Comparison of ENCODE assay signal across 1 cellular context in the genomic region with DNA sequence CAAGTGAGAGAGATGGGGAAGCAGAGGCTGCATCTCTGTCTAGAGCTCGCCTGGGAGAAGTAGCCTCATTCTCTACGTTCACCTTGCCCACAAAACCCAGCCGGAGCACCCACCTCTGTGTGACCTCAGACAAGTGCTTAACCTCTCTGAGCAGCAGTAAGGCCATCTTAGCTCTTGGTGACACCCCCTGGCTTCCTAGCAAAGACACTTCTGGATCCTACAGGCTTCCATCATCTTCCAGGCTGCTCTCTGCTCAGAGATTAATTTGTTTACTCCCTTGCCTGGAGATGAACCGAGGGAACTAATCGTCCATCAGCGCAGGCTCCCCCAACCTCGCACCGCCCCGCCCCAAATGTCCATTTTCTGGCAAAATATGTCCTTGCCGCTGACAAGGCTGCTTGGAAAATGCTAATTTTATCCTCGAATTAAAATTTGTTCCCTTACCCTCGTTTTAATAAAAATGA.
TF ChIP-seq lines count a peak whose summit lies in the region.

No MANE protein-coding gene starts in this region.

TF ChIP-seq in GM23338, 12 proteins besides CTCF, POLR2A, EP300 and RAD21 (continued from another document):
- TF ChIP-seq ZNF462 (CRISPR knock-in tag; IDR thresholded peaks at IDR 0.05), result no peak
- TF ChIP-seq NANOG (IDR thresholded peaks at IDR 0.05; ENCODE audit: borderline replicate concordance), result no peak
- TF ChIP-seq ETS1 (IDR thresholded peaks at IDR 0.05), result no peak
- TF ChIP-seq ZNF114 (CRISPR knock-in tag; IDR thresholded peaks at IDR 0.05), result no peak
- TF ChIP-seq REST (IDR thresholded peaks at IDR 0.05; ENCODE audit: unreplicated experiment), result no peak
- no peak for TF ChIP-seq EZH2phosphoT487 (IDR thresholded peaks at IDR 0.05; ENCODE audit: unreplicated experiment)
- TF ChIP-seq JUNB (IDR thresholded peaks at IDR 0.05; ENCODE audit: unreplicated experiment), result no peak
- no peak for TF ChIP-seq POLR2AphosphoS5 (IDR thresholded peaks at IDR 0.05; ENCODE audit: low read depth)
- no peak for TF ChIP-seq ZNF331 (CRISPR knock-in tag; IDR thresholded peaks at IDR 0.05; ENCODE audit: low read depth)
